In the genomic region with DNA sequence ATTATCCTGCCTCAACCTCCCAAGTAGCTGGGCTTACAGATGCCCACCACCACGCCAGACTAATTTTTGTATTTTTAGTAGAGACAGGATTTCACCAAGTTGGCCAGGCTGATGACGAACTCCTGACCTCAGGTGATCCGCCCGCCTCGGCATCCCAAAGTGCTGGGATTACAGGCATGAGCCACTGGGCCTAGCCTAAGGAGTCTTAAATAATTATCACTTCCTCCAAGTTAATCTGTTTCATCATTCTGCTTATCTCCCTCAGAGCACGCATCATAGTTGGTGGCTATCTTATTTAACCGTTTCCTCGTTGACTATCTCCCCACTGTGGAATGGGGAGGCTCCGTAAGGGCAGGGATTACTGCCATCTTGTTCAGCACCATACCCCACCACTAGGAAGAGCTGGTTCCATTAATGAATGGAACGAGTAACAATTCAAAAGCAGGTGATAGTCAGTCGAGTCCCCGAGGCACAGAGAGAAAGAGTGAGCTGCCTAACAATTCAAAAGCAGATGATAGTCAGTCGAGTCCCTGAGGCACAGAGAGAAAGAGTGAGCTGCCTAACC, we compare ENCODE assay signal across 1 cellular context.
TF ChIP-seq lines count a peak whose summit lies in the region.

No MANE protein-coding gene starts in this region.

TF ChIP-seq in K562, 482 proteins besides CTCF, POLR2A, EP300 and RAD21 (continued from another document and continues in another):
- TF ChIP-seq, protein P1, sequence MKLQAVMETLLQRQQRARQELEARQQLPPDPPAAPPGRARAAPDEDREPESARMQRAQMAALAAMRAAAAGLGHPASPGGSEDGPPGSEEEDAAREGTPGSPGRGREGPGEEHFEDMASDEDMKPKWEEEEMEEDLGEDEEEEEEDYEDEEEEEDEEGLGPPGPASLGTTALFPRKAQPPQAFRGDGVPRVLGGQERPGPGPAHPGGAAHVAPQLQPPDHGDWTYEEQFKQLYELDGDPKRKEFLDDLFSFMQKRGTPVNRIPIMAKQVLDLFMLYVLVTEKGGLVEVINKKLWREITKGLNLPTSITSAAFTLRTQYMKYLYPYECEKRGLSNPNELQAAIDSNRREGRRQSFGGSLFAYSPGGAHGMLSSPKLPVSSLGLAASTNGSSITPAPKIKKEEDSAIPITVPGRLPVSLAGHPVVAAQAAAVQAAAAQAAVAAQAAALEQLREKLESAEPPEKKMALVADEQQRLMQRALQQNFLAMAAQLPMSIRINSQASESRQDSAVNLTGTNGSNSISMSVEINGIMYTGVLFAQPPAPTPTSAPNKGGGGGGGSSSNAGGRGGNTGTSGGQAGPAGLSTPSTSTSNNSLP (IDR thresholded peaks at IDR 0.05; ENCODE audit: borderline replicate concordance, low read depth, low read length): 0 out of 2 replicates have a peak, but pooled peaks have one; percentile 43
- TF ChIP-seq, protein P2, sequence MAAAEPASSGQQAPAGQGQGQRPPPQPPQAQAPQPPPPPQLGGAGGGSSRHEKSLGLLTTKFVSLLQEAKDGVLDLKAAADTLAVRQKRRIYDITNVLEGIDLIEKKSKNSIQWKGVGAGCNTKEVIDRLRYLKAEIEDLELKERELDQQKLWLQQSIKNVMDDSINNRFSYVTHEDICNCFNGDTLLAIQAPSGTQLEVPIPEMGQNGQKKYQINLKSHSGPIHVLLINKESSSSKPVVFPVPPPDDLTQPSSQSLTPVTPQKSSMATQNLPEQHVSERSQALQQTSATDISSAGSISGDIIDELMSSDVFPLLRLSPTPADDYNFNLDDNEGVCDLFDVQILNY (CRISPR knock-in tag; IDR thresholded peaks at IDR 0.05): no peak
- TF ChIP-seq HNRNPL (IDR thresholded peaks at IDR 0.05; ENCODE audit: low read depth, low read length): no peak
- peak; percentile 71 for TF ChIP-seq NFIC (IDR thresholded peaks at IDR 0.05)
- TF ChIP-seq SUPT5H (IDR thresholded peaks at IDR 0.05): no peak
- TF ChIP-seq ZNF134 (CRISPR knock-in tag; conservative IDR thresholded peaks at IDR 0.05): no peak
- peak; percentile 87 for TF ChIP-seq MECOM (CRISPR knock-in tag; IDR thresholded peaks at IDR 0.05)
- TF ChIP-seq CSDE1 (IDR thresholded peaks at IDR 0.05): no peak
- TF ChIP-seq DNMT1 (IDR thresholded peaks at IDR 0.05): no peak
- TF ChIP-seq U2AF2 (optimal IDR thresholded peaks at IDR 0.05; ENCODE audit: low read depth, low read length): no peak
- no peak for TF ChIP-seq TRIM28 (IDR thresholded peaks at IDR 0.05)
- peak; percentile 88 for TF ChIP-seq NCOA1 (IDR thresholded peaks at IDR 0.05; ENCODE audit: low read depth)
- peak; percentile 19; the same call in 1 of the 2 replicates for TF ChIP-seq EP400 (IDR thresholded peaks at IDR 0.05)
- no peak for TF ChIP-seq MAFK (IDR thresholded peaks at IDR 0.05; ENCODE audit: low read length)
- TF ChIP-seq, protein P3, sequence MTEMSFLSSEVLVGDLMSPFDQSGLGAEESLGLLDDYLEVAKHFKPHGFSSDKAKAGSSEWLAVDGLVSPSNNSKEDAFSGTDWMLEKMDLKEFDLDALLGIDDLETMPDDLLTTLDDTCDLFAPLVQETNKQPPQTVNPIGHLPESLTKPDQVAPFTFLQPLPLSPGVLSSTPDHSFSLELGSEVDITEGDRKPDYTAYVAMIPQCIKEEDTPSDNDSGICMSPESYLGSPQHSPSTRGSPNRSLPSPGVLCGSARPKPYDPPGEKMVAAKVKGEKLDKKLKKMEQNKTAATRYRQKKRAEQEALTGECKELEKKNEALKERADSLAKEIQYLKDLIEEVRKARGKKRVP (CRISPR knock-in tag; IDR thresholded peaks at IDR 0.05): peak; percentile 69
- peak; percentile 95 for TF ChIP-seq CTBP1 (IDR thresholded peaks at IDR 0.05; ENCODE audit: borderline replicate concordance)
- TF ChIP-seq TRIM24 (IDR thresholded peaks at IDR 0.05): peak; percentile 81 to 89
- TF ChIP-seq POLR2AphosphoS2 (IDR thresholded peaks at IDR 0.05; ENCODE audit: low read length): no peak
- no peak for TF ChIP-seq XRCC5 (IDR thresholded peaks at IDR 0.05; ENCODE audit: low read depth, low read length)
- no peak for TF ChIP-seq POU5F1 (IDR thresholded peaks at IDR 0.05; ENCODE audit: borderline replicate concordance, low read depth, low read length, partially characterized antibody)
- no peak for TF ChIP-seq SMC3 (conservative IDR thresholded peaks at IDR 0.05; ENCODE audit: insufficient read depth, low read depth, low read length)
- TF ChIP-seq TFAM (CRISPR knock-in tag; conservative IDR thresholded peaks at IDR 0.05): no peak
- TF ChIP-seq PTTG1 (tag; IDR thresholded peaks at IDR 0.05; ENCODE audit: low read depth): no peak
- TF ChIP-seq, protein P4, sequence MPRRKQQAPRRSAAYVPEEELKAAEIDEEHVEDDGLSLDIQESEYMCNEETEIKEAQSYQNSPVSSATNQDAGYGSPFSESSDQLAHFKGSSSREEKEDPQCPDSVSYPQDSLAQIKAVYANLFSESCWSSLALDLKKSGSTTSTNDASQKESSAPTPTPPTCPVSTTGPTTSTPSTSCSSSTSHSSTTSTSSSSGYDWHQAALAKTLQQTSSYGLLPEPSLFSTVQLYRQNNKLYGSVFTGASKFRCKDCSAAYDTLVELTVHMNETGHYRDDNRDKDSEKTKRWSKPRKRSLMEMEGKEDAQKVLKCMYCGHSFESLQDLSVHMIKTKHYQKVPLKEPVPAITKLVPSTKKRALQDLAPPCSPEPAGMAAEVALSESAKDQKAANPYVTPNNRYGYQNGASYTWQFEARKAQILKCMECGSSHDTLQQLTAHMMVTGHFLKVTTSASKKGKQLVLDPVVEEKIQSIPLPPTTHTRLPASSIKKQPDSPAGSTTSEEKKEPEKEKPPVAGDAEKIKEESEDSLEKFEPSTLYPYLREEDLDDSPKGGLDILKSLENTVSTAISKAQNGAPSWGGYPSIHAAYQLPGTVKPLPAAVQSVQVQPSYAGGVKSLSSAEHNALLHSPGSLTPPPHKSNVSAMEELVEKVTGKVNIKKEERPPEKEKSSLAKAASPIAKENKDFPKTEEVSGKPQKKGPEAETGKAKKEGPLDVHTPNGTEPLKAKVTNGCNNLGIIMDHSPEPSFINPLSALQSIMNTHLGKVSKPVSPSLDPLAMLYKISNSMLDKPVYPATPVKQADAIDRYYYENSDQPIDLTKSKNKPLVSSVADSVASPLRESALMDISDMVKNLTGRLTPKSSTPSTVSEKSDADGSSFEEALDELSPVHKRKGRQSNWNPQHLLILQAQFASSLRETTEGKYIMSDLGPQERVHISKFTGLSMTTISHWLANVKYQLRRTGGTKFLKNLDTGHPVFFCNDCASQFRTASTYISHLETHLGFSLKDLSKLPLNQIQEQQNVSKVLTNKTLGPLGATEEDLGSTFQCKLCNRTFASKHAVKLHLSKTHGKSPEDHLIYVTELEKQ (CRISPR knock-in tag; IDR thresholded peaks at IDR 0.05): no peak; the same call in 1 of the 2 replicates
- no peak for TF ChIP-seq MCM5 (IDR thresholded peaks at IDR 0.05; ENCODE audit: low read depth)
- no peak for TF ChIP-seq ZNF696 (CRISPR knock-in tag; conservative IDR thresholded peaks at IDR 0.05)
- no peak for TF ChIP-seq ZSCAN29 (IDR thresholded peaks at IDR 0.05)
- TF ChIP-seq, protein P5, sequence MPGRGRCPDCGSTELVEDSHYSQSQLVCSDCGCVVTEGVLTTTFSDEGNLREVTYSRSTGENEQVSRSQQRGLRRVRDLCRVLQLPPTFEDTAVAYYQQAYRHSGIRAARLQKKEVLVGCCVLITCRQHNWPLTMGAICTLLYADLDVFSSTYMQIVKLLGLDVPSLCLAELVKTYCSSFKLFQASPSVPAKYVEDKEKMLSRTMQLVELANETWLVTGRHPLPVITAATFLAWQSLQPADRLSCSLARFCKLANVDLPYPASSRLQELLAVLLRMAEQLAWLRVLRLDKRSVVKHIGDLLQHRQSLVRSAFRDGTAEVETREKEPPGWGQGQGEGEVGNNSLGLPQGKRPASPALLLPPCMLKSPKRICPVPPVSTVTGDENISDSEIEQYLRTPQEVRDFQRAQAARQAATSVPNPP (IDR thresholded peaks at IDR 0.05; ENCODE audit: borderline replicate concordance, insufficient read depth, insufficient read length): no peak
- TF ChIP-seq HIVEP1 (CRISPR knock-in tag; IDR thresholded peaks at IDR 0.05): no peak; the same call in 1 of the 2 replicates
- TF ChIP-seq KLF16 (IDR thresholded peaks at IDR 0.05): peak; percentile 92
- TF ChIP-seq, protein P6, sequence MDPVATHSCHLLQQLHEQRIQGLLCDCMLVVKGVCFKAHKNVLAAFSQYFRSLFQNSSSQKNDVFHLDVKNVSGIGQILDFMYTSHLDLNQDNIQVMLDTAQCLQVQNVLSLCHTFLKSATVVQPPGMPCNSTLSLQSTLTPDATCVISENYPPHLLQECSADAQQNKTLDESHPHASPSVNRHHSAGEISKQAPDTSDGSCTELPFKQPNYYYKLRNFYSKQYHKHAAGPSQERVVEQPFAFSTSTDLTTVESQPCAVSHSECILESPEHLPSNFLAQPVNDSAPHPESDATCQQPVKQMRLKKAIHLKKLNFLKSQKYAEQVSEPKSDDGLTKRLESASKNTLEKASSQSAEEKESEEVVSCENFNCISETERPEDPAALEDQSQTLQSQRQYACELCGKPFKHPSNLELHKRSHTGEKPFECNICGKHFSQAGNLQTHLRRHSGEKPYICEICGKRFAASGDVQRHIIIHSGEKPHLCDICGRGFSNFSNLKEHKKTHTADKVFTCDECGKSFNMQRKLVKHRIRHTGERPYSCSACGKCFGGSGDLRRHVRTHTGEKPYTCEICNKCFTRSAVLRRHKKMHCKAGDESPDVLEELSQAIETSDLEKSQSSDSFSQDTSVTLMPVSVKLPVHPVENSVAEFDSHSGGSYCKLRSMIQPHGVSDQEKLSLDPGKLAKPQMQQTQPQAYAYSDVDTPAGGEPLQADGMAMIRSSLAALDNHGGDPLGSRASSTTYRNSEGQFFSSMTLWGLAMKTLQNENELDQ (CRISPR knock-in tag; IDR thresholded peaks at IDR 0.05; ENCODE audit: borderline replicate concordance): no peak
- TF ChIP-seq PCBP1 (IDR thresholded peaks at IDR 0.05; ENCODE audit: low read depth, low read length, poor library complexity, severe bottlenecking): no peak
- no peak for TF ChIP-seq SETDB1 (IDR thresholded peaks at IDR 0.05; ENCODE audit: low read length)
- TF ChIP-seq TSC22D4 (tag; IDR thresholded peaks at IDR 0.05): no peak
- no peak for TF ChIP-seq SIN3A (IDR thresholded peaks at IDR 0.05; ENCODE audit: borderline replicate concordance in 2 of 2, control insufficient read depth in 1 of 2, low read depth in 2 of 2, low read length in 2 of 2)
- TF ChIP-seq CAMTA2 (CRISPR knock-in tag; conservative IDR thresholded peaks at IDR 0.05): no peak
- no peak for TF ChIP-seq ZNF133 (CRISPR knock-in tag; IDR thresholded peaks at IDR 0.05)
- TF ChIP-seq BHLHE40 (IDR thresholded peaks at IDR 0.05; ENCODE audit: low read length): peak; percentile 53; the same call in 1 of the 2 replicates
- TF ChIP-seq CREM (IDR thresholded peaks at IDR 0.05; ENCODE audit: low read depth): peak; percentile 87
- TF ChIP-seq GTF2F1 (IDR thresholded peaks at IDR 0.05; ENCODE audit: low read depth, low read length): no peak
- 0 out of 2 replicates have a peak, but pooled peaks have one; percentile 1 for TF ChIP-seq SPI1 (IDR thresholded peaks at IDR 0.05; ENCODE audit: borderline replicate concordance, low read depth, low read length)
- TF ChIP-seq ZNF778 (CRISPR knock-in tag; IDR thresholded peaks at IDR 0.05): no peak
- TF ChIP-seq, protein P7, sequence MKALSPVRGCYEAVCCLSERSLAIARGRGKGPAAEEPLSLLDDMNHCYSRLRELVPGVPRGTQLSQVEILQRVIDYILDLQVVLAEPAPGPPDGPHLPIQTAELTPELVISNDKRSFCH (CRISPR knock-in tag; IDR thresholded peaks at IDR 0.05): no peak
- TF ChIP-seq, protein P7 (tag; IDR thresholded peaks at IDR 0.05): peak; percentile 82
- TF ChIP-seq RCOR1 (IDR thresholded peaks at IDR 0.05; ENCODE audit: borderline replicate concordance in 1 of 2, low read depth in 2 of 2, low read length in 2 of 2): peak in 1 of 2 experiments; percentile 93; a peak in 3 of 4 replicates
- TF ChIP-seq, protein P8, sequence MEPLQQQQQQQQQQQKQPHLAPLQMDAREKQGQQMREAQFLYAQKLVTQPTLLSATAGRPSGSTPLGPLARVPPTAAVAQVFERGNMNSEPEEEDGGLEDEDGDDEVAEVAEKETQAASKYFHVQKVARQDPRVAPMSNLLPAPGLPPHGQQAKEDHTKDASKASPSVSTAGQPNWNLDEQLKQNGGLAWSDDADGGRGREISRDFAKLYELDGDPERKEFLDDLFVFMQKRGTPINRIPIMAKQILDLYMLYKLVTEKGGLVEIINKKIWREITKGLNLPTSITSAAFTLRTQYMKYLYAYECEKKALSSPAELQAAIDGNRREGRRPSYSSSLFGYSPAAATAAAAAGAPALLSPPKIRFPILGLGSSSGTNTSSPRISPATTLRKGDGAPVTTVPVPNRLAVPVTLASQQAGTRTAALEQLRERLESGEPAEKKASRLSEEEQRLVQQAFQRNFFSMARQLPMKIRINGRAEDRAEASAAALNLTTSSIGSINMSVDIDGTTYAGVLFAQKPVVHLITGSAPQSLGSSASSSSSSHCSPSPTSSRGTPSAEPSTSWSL (CRISPR knock-in tag; IDR thresholded peaks at IDR 0.05; ENCODE audit: borderline replicate concordance): peak; percentile 77; the same call in 1 of the 2 replicates
- no peak for TF ChIP-seq ZNF24 (IDR thresholded peaks at IDR 0.05)
- no peak for TF ChIP-seq MCM2 (IDR thresholded peaks at IDR 0.05; ENCODE audit: low read depth)
- TF ChIP-seq CBX2 (IDR thresholded peaks at IDR 0.05; ENCODE audit: insufficient read depth, low read length, poor library complexity, severe bottlenecking): no peak
- TF ChIP-seq PURB (CRISPR knock-in tag; IDR thresholded peaks at IDR 0.05; ENCODE audit: low read depth): no peak
- no peak for TF ChIP-seq KLF13 (tag; IDR thresholded peaks at IDR 0.05; ENCODE audit: borderline replicate concordance, low read depth)
- TF ChIP-seq HSF4 (CRISPR knock-in tag; IDR thresholded peaks at IDR 0.05; ENCODE audit: borderline replicate concordance): no peak
- no peak for TF ChIP-seq RBFOX2 (IDR thresholded peaks at IDR 0.05; ENCODE audit: low read depth, low read length)
- no peak for TF ChIP-seq ARHGAP35 (IDR thresholded peaks at IDR 0.05; ENCODE audit: partially characterized antibody)
- TF ChIP-seq RBM15 (IDR thresholded peaks at IDR 0.05; ENCODE audit: insufficient read depth, low read length): no peak
